Comparison of ENCODE assay signal across 17 cellular contexts in the genomic region with DNA sequence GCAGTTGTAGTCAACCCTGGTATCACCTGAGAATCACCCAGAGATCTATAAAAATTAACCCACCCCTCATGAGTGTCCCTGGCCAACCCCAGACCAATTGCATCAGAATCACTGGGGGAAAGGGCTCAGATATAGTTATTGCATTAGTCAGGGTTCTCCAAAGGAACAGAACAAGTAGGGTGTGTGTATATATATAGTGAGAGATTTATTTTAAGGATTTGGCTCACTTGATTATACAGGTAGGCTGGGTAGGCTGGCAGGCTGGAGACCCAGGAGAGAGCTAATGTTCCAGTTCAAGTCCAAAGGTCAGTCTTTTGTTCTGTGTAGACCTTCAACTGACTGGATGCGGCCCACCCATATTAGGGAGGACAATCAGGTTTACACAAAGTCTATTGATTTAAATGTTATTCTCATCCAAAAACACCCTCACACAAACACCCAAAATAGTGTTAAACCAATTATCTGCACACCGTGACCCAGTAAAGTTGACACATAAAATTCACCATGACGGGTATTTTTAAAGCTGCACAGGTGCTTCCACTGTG.
"Had no signal": no experiment of that assay in that cellular context is flagged by ENCODE, and none has a peak within 500 bp of the region (broad histone marks: within the 10 kb centered on the region; RNA-seq: fewer than 3 reads in every experiment).

No MANE protein-coding gene starts in this region.

- H3K27me3 ChIP-seq: ascending aorta, body of pancreas had no signal

- H3K4me3 ChIP-seq: ascending aorta, body of pancreas had no signal

- H3K27ac ChIP-seq: ascending aorta, body of pancreas had no signal

- H3K9me3 ChIP-seq: ascending aorta, body of pancreas had no signal

- ATAC-seq: activated CD4-positive, CD25-positive, alpha-beta regulatory T cell treated with anti-CD3 and anti-CD28 coated beads, Interleukin-2, amount 50 U/mL, for 24 hours; activated CD8-positive, alpha-beta T cell treated with anti-CD3 and anti-CD28 coated beads for 36 hours; body of pancreas; PC-3 had no signal

- H3K4me1 ChIP-seq: ascending aorta, body of pancreas had no signal

- FAIRE-seq: bronchial epithelial cell, RCC 7860 had no signal

- DNase-seq: activated CD4-positive, alpha-beta T cell treated with anti-CD3 and anti-CD28 coated beads for 4 hours; activated CD8-positive, alpha-beta memory T cell treated with anti-CD3 and anti-CD28 coated beads, Interleukin-2, amount 50 U/mL, for 4 hours; activated CD8-positive, alpha-beta T cell treated with anti-CD3 and anti-CD28 coated beads for 36 hours; activated naive CD4-positive, alpha-beta T cell treated with anti-CD3 and anti-CD28 coated beads, Interleukin-2, amount 50 U/mL, for 16 hours; activated naive CD8-positive, alpha-beta T cell treated with anti-CD3 and anti-CD28 coated beads, Interleukin-2, amount 10 ng/mL, durations not matched to agents 7 days and 5 days; body of pancreas; central memory CD4-positive, alpha-beta T cell; NCI-H1048; NCI-H146; NCI-H2081 treated with DMSO at 0.1 percent for 48 hours; NCI-H226; PC-3; SHP77 had no signal

- H3K36me3 ChIP-seq: ascending aorta had no signal
